Comparison of ENCODE assay signal across 14 cellular contexts in the genomic region with DNA sequence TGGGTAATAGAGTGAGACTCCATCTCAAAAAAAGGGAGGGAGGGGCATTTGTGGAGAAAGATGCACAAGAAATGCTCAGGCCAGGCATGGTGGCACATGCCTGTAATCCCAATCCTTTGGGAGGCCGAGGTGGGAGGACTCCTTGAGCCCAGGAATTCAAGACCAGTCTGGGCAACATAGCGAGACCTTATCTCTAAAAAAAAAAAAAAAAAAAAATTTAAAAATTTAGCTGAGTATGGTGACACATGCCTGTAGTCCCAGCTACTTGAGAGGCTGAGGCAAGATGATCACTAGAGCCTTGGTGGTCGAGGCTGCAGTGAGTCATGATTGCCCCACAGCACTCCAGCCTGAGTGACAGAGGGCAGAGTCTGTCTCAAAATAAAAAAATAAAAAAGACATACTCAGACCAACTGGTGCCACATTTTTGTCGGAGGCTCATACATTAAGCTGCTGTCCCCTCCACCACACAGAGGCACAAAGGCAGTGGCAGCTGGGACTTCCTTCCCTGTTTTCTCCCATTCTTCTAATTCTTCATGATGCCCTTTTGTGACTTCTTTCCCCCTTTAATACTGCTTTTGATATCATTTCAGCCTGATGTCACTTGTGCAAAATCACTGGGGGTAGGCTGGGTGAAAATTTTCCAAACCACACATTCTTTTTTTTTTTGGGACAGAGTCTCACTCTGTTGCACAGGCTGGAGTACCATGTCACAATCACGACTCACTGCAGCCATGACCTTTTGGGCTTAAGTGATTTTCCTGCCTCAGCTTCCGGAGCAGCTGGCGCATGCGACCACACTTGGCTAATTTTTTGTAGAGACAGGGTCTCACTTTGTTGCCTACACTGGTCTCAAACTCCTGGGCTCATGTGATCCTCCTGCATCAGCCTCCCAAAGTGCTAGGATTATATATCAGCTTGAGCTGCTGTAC. TPM values are rescaled to one million over a fixed set of nuclear protein-coding genes. Genes with fewer than 3 reads are reported as not detected.
DNase-seq lines count a peak whose midpoint lies in the region; ATAC-seq and TF ChIP-seq lines count a peak whose summit lies in the region.
"Had no signal": no experiment of that assay in that cellular context is flagged by ENCODE, and none has a peak within 500 bp of the region (broad histone marks: within the 10 kb centered on the region; RNA-seq: fewer than 3 reads in every experiment).

No MANE protein-coding gene starts in this region.

- peaks cover 14% of the 10 kb centered on the region for H3K4me1 Mint-ChIP-seq in activated CD4-positive, alpha-beta T cell treated with anti-CD3 and anti-CD28 coated beads for 36 hours

- peaks cover 4% of the 10 kb centered on the region for H3K27me3 Mint-ChIP-seq in activated CD4-positive, alpha-beta T cell treated with anti-CD3 and anti-CD28 coated beads for 36 hours

- no peak overlapping the region for H3K27ac Mint-ChIP-seq in activated CD4-positive, alpha-beta T cell treated with anti-CD3 and anti-CD28 coated beads for 36 hours

- no peaks in the 10 kb centered on the region for H3K9me3 ChIP-seq in PC-3 (ENCODE audit: low read length)
- H3K9me3 ChIP-seq: prostate gland had no signal

- H3K4me3 Mint-ChIP-seq in activated CD4-positive, alpha-beta T cell treated with anti-CD3 and anti-CD28 coated beads for 36 hours, result no peak overlapping the region

- ATAC-seq in activated CD4-positive, alpha-beta T cell treated with anti-CD3 and anti-CD28 coated beads for 36 hours, result peak; percentile 64
- ATAC-seq in PC-3, result no peak

- BruUV-seq in PC-3 (replicated peaks; lab: Mats Ljungman, UMichigan), result no TSS peak

- no peaks in the 10 kb centered on the region for H3F3A ChIP-seq in PC-3 (ENCODE audit: low read length, unreplicated experiment)

- peak; percentile 31 for DNase-seq in activated CD4-positive, alpha-beta T cell treated with anti-CD3 and anti-CD28 coated beads for 36 hours
- DNase-seq in activated CD4-positive, alpha-beta T cell treated with anti-CD3 and anti-CD28 coated beads, Interleukin-2, amount 50 U/mL, for 1 hour, result no peak
- DNase-seq in NAMALWA (ENCODE audit: low spot score), result peak; percentile 26
- DNase-seq in astrocyte of the hippocampus (ENCODE audit: low read depth, low spot score), result peak; percentile 3
- DNase-seq in stimulated activated CD8-positive, alpha-beta memory T cell treated with anti-CD3 and anti-CD28 coated beads, Interleukin-2, amount 100 ng/mL, for 48 hours (ENCODE audit: low read depth in 2 of 2), result peak; percentile 8 to 16
- no peak for DNase-seq in PC-3
- no peak for DNase-seq in HK-2 (ENCODE audit: unreplicated experiment)
- no peak for DNase-seq in SIG-M5 treated with dmso at 0.1 percent for 504 hours (lab: John Stamatoyannopoulos, UW; ENCODE audit: unreplicated experiment)
- DNase-seq: aorta; effector CD4-positive, alpha-beta T cell; NCI-H1105; NCI-H524 treated with DMSO at 0.1 percent for 48 hours had no signal

- H3K9me3 Mint-ChIP-seq in activated CD4-positive, alpha-beta T cell treated with anti-CD3 and anti-CD28 coated beads for 36 hours (ENCODE audit: low read depth), result no peaks in the 10 kb centered on the region

- H3K4me2 ChIP-seq in PC-3 (ENCODE audit: low read length), result no peak overlapping the region

- peaks cover 31% of the 10 kb centered on the region for H3K4me1 ChIP-seq in PC-3 (ENCODE audit: insufficient read depth, low read length)

- H3K79me2 ChIP-seq in PC-3 (ENCODE audit: low read length), result no peaks in the 10 kb centered on the region

- H2AFZ ChIP-seq in PC-3 (ENCODE audit: low read length), result no peak overlapping the region

- no peak for TF ChIP-seq CTCF in PC-3 (conservative IDR thresholded peaks at IDR 0.05; ENCODE audit: low read depth, low read length)

- H3K9me2 ChIP-seq in PC-3 (replicated peaks; ENCODE audit: low read length), result no peaks in the 10 kb centered on the region

- H4K20me1 ChIP-seq in PC-3 (ENCODE audit: low read length), result no peaks in the 10 kb centered on the region

- POLR2A ChIA-PET in activated CD4-positive, alpha-beta T cell treated with anti-CD3 and anti-CD28 coated beads for 36 hours (lab: Charles Lee), result interaction anchor here (0.6 kb wide), 1 partner anchor 948 kb away, joined by 10 read pairs; no protein-coding TSS in a partner anchor
- POLR2A ChIA-PET in PC-3 (lab: Charles Lee; ENCODE audit: unreplicated experiment), result no interaction called here

- CTCF ChIA-PET in activated CD4-positive, alpha-beta T cell treated with anti-CD3 and anti-CD28 coated beads for 36 hours (lab: Charles Lee), result interaction anchor here (0.6 to 1.1 kb wide), 3 partner anchors 15 to 454 kb away, joined by 3 to 5 read pairs (median 3); no protein-coding TSS in a partner anchor
- CTCF ChIA-PET in PC-3 (lab: Charles Lee), result no interaction called here

- no peak overlapping the region for H3K4me3 ChIP-seq in PC-3 (ENCODE audit: low read length)
- H3K4me3 ChIP-seq: prostate gland had no signal

- no peaks in the 10 kb centered on the region for H3K36me3 ChIP-seq in PC-3 (ENCODE audit: low read depth, low read length)
- H3K36me3 ChIP-seq: prostate gland had no signal

- H3K27ac ChIP-seq in PC-3 (ENCODE audit: low read length), result no peak overlapping the region

- no peak overlapping the region for H3K9ac ChIP-seq in PC-3 (ENCODE audit: low read length)

- no peaks in the 10 kb centered on the region for H3K36me3 Mint-ChIP-seq in activated CD4-positive, alpha-beta T cell treated with anti-CD3 and anti-CD28 coated beads for 36 hours (ENCODE audit: low read depth)

- intact Hi-C loops in activated CD4-positive, alpha-beta T cell treated with anti-CD3 and anti-CD28 coated beads for 36 hours (cut with DNase I, micrococcal nuclease), result no loop called here
- intact Hi-C loops in PC-3 (cut with micrococcal nuclease), result no loop called here

- H3K27me3 ChIP-seq in PC-3 (ENCODE audit: low read length), result no peaks in the 10 kb centered on the region

RNA-seq across cellular contexts. Expression of a gene that starts 26.8 kb away (rescaled TPM):
- not detected for total RNA-seq in activated CD4-positive, alpha-beta T cell treated with anti-CD3 and anti-CD28 coated beads for 36 hours
- 0.98 TPM in 1 of 2 replicates, not detected in the other for total RNA-seq in PC-3 (2014; rRNA removed)
- total RNA-seq: aorta, lung microvascular endothelial cell had no signal

RNA-seq across cellular contexts. Expression of a gene that starts 42.4 kb away (rescaled TPM):
- 10 to 100 TPM; 27.8 to 32.8 TPM for total RNA-seq in activated CD4-positive, alpha-beta T cell treated with anti-CD3 and anti-CD28 coated beads for 36 hours
- 2.1 and 3.7 TPM in 2 replicates for total RNA-seq in PC-3 (2014; rRNA removed)

RNA-seq across cellular contexts. Expression of a gene that starts 58.7 kb away (rescaled TPM):
- total RNA-seq in activated CD4-positive, alpha-beta T cell treated with anti-CD3 and anti-CD28 coated beads for 36 hours, result 1 to 10 TPM; 2.0 to 3.6 TPM
- total RNA-seq in PC-3 (2014; rRNA removed), result 0.81 and 0.95 TPM in 2 replicates

Comparison
In these comparisons a context has a peak if more than half of its experiments do, and no peak if none do; other contexts are left out.
1. DNase-seq: peak in activated CD4-positive, alpha-beta T cell treated with anti-CD3 and anti-CD28 coated beads for 36 hours (single experiment), NAMALWA (single experiment), astrocyte of the hippocampus (single experiment) and stimulated activated CD8-positive, alpha-beta memory T cell treated with anti-CD3 and anti-CD28 coated beads, Interleukin-2, amount 100 ng/mL, for 48 hours (2 of 2); none in activated CD4-positive, alpha-beta T cell treated with anti-CD3 and anti-CD28 coated beads, Interleukin-2, amount 50 U/mL, for 1 hour (single experiment), PC-3 (single experiment), HK-2 (single experiment) and SIG-M5 treated with dmso at 0.1 percent for 504 hours (single experiment).